Comparison of ENCODE assay signal across 1 cellular context in the genomic region with DNA sequence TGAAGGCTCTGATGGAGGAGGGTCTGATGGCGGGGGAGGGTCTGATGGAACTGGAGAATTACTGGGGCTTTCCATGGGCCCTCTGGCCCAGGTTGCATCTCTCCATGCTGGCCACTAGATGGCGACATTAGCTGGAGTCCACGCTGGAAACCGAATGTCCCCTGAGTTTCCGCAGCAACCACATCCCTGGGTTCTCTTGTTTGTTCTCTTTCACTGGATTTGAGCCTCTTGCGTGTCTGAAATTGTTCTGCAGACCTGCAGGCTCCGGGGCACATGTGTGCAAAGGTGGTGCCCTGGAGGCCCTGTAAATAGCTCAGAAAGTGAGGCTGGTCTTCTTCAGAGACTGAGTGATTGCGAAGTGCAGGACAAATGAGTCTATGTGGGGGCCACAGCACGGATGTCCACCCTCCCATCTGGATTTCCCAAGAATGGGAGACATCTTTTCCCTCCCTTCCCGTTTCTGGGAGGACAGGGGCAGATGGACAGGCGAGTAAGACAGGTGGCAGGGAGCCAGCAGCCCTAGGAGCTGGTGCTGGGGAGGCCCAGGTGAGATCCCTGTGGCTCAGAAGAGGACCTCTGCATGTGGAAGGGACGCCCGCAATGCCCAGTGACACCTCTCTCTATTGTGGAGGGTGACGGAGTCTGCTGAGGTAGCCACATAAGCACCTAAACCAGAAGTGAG.
A peak's percentile ranks its signal among the peaks of the same experiment; 100 is the strongest.
TF ChIP-seq lines count a peak whose summit lies in the region.

No MANE protein-coding gene starts in this region.

TF ChIP-seq in H1, 55 proteins besides CTCF, POLR2A, EP300 and RAD21:
- no peak for TF ChIP-seq ATF2 (IDR thresholded peaks at IDR 0.05; ENCODE audit: low read length)
- TF ChIP-seq YY1 (IDR thresholded peaks at IDR 0.05; ENCODE audit: low read depth, low read length), result 0 out of 2 replicates have a peak, but pooled peaks have one; percentile 35
